Comparison of ENCODE assay signal across 10 cellular contexts in the genomic region with DNA sequence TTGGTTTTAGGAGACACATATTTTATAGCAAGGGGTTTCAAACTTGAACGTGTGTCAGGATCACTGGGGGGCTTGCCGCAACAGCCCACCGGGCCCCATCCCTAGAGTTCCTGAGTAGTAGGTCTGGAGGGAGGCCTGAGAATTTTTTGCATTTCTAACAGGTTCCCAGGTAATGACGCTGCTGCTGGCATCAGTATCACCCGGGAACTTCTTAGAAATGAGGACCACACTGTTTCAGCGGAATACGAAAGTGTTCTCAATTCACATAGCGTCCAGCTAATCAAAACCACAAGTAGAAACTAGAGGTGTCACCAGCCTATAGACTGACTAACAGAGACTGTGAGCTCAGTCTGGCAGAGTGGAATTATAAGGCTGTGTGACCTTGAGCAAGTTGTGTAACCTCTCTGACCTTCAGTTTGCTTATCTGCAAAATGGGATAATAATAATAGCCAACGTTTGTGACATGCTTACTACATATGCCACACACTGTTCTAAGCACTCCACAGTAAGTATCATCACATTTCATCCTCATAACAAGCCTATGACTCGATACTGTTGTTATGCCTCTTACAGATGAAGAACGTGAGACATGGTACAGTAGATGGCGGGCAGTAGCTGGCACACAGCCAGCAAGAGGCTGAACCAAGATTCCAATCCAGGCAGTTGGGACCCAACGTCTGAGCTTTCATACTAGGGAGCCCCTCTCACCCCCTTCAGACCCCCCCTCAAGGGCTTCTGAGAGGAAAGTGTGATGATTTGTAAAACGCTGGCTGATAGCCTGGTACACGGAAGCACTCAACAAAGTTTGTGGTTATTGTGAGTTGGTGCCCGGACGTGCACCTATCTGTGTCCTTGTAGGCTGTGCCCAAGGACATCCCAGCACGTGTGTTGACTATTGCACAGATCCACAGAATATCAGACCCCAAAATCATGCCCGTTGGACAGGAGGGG. TPM values are rescaled to one million over a fixed set of nuclear protein-coding genes. Genes with fewer than 3 reads are reported as not detected.
A peak's percentile ranks its signal among the peaks of the same experiment; 100 is the strongest.
DNase-seq lines count a peak whose midpoint lies in the region; ATAC-seq, FAIRE-seq and TF ChIP-seq lines count a peak whose summit lies in the region.
"Had no signal": no experiment of that assay in that cellular context is flagged by ENCODE, and none has a peak within 500 bp of the region (broad histone marks: within the 10 kb centered on the region; RNA-seq: fewer than 3 reads in every experiment).

No MANE protein-coding gene starts in this region.

- ATAC-seq in heart right ventricle: peak in 4 of 8 donors; percentile 1 to 18 (median 8)
- ATAC-seq in memory B cell (ENCODE audit: low read depth): peak; percentile 5
- no peak for ATAC-seq in GM18868 (IDR thresholded peaks at IDR 0.05; ENCODE audit: unreplicated experiment)

- peaks cover 4 to 32% (median 26%) of the 10 kb centered on the region in 9 donors for H3K4me1 ChIP-seq in heart right ventricle

- H3K36me3 ChIP-seq in heart right ventricle: no peaks in the 10 kb centered on the region

- no peak for TF ChIP-seq POLR2A in GM12891 (IDR thresholded peaks at IDR 0.05; ENCODE audit: low read depth, low read length)

- peak overlapping the region; percentile 82 for H3K27ac Mint-ChIP-seq in memory B cell

- TF ChIP-seq CTCF in heart right ventricle (IDR thresholded peaks at IDR 0.05): no peak

- peak overlapping the region in 2 of 10 donors; percentile 14 to 23 for H3K4me3 ChIP-seq in heart right ventricle

- no peaks in the 10 kb centered on the region for H3K27me3 ChIP-seq in heart right ventricle

- H3K27ac ChIP-seq in heart right ventricle: peak overlapping the region in 8 of 10 donors; percentile 16 to 97 (median 66)

- intact Hi-C loops in heart right ventricle (cut with DNase I): loop anchor here in 9 of 10 donors (1.0 to 10.0 kb wide), 8 partner anchors 38 to 260 kb away; partner anchors contain the start of genes GH1 (in 7 of the 9), ERN1 (in 2 of the 9) and CSHL1 (in 1 of the 9)
- intact Hi-C loops in cardiac septum (cut with DNase I): loop anchor here (2.0 kb wide), 1 partner anchor 106 kb away; the partner anchor contains the start of gene GH1

- FAIRE-seq in GM12891 (lab: Jason Lieb, UNC): no peak
- FAIRE-seq: endometrium, H54 had no signal

- WGBS in heart right ventricle, 2 donors: 60 to 65% methylated on average over 19 of the region's 19 CpGs

- H3K36me3 Mint-ChIP-seq in memory B cell: no peaks in the 10 kb centered on the region

- no peaks in the 10 kb centered on the region for H3K27me3 Mint-ChIP-seq in memory B cell

- H3K9me3 Mint-ChIP-seq in memory B cell: no peaks in the 10 kb centered on the region

- DNase-seq in heart right ventricle (no peak), cardiac septum (ENCODE audit: low spot score) (no peak), memory B cell (ENCODE audit: low spot score in 2 of 2) (no peak), ureter (ENCODE audit: low spot score) (peak; percentile 44), DMS 273 treated with DMSO at 0.1 percent for 48 hours (lab: John Stamatoyannopoulos, UW) (no peak), GM12891 (ENCODE audit: insufficient read length, low spot score) (no peak)
- peak; percentile 84 for DNase-seq in activated effector memory CD4-positive, alpha-beta T cell treated with anti-CD3 and anti-CD28 coated beads, Interleukin-2, amount 50 U/mL, for 16 hours

- peaks cover 28% of the 10 kb centered on the region for H3K4me1 Mint-ChIP-seq in memory B cell

- no peaks in the 10 kb centered on the region for H3K9me3 ChIP-seq in heart right ventricle

- H3K4me3 Mint-ChIP-seq in memory B cell: peak overlapping the region; percentile 81

TF ChIP-seq in GM12891, 5 proteins besides CTCF, POLR2A, EP300 and RAD21:
- TF ChIP-seq PAX5 (IDR thresholded peaks at IDR 0.05; ENCODE audit: insufficient read depth, low read length, severe bottlenecking): no peak
- no peak for TF ChIP-seq POU2F2 (IDR thresholded peaks at IDR 0.05; ENCODE audit: low read depth, low read length)
- TF ChIP-seq TAF1 (IDR thresholded peaks at IDR 0.05; ENCODE audit: low read depth, low read length): no peak
- no peak for TF ChIP-seq SPI1 (IDR thresholded peaks at IDR 0.05; ENCODE audit: low read depth, low read length)
- no peak for TF ChIP-seq POLR2AphosphoS5 (IDR thresholded peaks at IDR 0.05; ENCODE audit: low read depth, low read length)

RNA-seq across cellular contexts. Expression of gene ICAM2, which starts 4.6 kb away (rescaled TPM):
- total RNA-seq in heart right ventricle: 10 to 100 TPM; 25.2 to 70.2 (median 32.4) TPM
- 100 to 1,000 TPM in 1 of 2 donors, 10 to 100 TPM in 1; 83.9 to 117 TPM for polyA plus RNA-seq in heart right ventricle
- total RNA-seq in cardiac septum: 22.0 TPM
- 39.0 TPM for total RNA-seq in ureter
- polyA plus RNA-seq in GM12891 (2012; ENCODE audit: low read depth, missing spikeins): 38.2 TPM

RNA-seq across cellular contexts. Expression of gene PRR29, which starts 26.9 kb away (rescaled TPM):
- total RNA-seq in heart right ventricle (under 1 TPM in 6 of 10 donors, not detected in 4; 0.21 to 0.44 (median 0.29) TPM), cardiac septum (0.51 TPM), ureter (3.5 TPM)
- polyA plus RNA-seq in heart right ventricle: under 1 TPM; 0.29 to 0.66 TPM
- polyA plus RNA-seq in GM12891 (2012; ENCODE audit: low read depth, missing spikeins): 0.64 TPM

RNA-seq across cellular contexts. Expression of gene SCN4A, which starts 52.3 kb away (rescaled TPM):
- total RNA-seq in heart right ventricle: 1 to 10 TPM in 1 of 10 donors, under 1 TPM in 9; 0.19 to 2.4 (median 0.53) TPM
- 1 to 10 TPM in 1 of 2 donors, under 1 TPM in 1; 0.33 to 2.9 TPM for polyA plus RNA-seq in heart right ventricle
- 0.22 TPM for total RNA-seq in cardiac septum
- 2.2 TPM for total RNA-seq in ureter
- 0.19 TPM for polyA plus RNA-seq in GM12891 (2012; ENCODE audit: low read depth, missing spikeins)

Comparison
In these comparisons a context has a peak if more than half of its experiments do, and no peak if none do; other contexts are left out.
1. DNase-seq: peak in activated effector memory CD4-positive, alpha-beta T cell treated with anti-CD3 and anti-CD28 coated beads, Interleukin-2, amount 50 U/mL, for 16 hours (single experiment) and ureter (single experiment); none in heart right ventricle (0 of 2), cardiac septum (single experiment), memory B cell (0 of 2), DMS 273 treated with DMSO at 0.1 percent for 48 hours (single experiment) and GM12891 (single experiment).